Comparison of ENCODE assay signal across 12 cellular contexts in the genomic region with DNA sequence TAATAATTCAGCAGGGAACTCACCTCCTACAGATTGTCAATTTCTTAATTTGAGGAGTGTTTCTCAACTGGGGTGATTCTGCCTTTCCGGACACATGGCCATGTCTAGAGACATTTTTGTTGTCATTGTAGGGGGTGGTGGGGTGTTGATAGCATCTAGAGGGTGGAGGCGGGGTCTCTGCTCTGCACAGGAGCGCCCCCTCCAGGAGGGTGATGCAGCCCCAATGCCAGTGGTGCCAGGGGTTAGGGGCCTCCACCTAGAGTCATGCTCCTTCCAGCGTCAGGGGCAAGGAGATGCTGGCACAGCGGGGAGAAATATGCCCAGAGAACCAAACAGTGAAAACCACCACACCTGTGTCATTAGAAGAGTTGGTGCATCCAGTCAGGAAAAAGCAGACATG. TPM values are rescaled to one million over a fixed set of nuclear protein-coding genes. Genes with fewer than 3 reads are reported as not detected.
"Had no signal": no experiment of that assay in that cellular context is flagged by ENCODE, and none has a peak within 500 bp of the region (broad histone marks: within the 10 kb centered on the region; RNA-seq: fewer than 3 reads in every experiment).

No MANE protein-coding gene starts in this region.

RNA-seq across cellular contexts. Expression of gene ZSCAN5C, which starts 5.5 kb away (rescaled TPM):
- total RNA-seq: activated CD4-positive, alpha-beta memory T cell treated with anti-CD3 and anti-CD28 coated beads, Interleukin-2, amount 10 ng/mL, durations not matched to agents 7 days and 5 days; activated CD4-positive, alpha-beta T cell treated with anti-CD3 and anti-CD28 coated beads for 36 hours; activated CD4-positive, alpha-beta T cell treated with anti-CD3 and anti-CD28 coated beads, Interleukin-2, amount 10 ng/mL, durations not matched to agents 7 days and 5 days; activated CD8-positive, alpha-beta memory T cell treated with anti-CD3 and anti-CD28 coated beads, Interleukin-2, amount 10 ng/mL, durations not matched to agents 7 days and 5 days; activated CD8-positive, alpha-beta T cell treated with anti-CD3 and anti-CD28 coated beads, Interleukin-2, amount 10 ng/mL, durations not matched to agents 7 days and 5 days; activated naive CD8-positive, alpha-beta T cell treated with anti-CD3 and anti-CD28 coated beads, Interleukin-2, amount 10 ng/mL, durations not matched to agents 7 days and 5 days; activated T-helper 2 cell treated with anti-CD3 and anti-CD28 coated beads, Interferon-gamma antibody, Interleukin-2, Interleukin-4, amounts not matched to agents 10 μg/mL and 5 μg/mL and 100 μg/mL, durations not matched to agents 14 hours and 24 hours and 36 hours; ascending aorta; bronchial epithelial cell; cardiac muscle cell; chondrocyte had no signal
- polyA plus RNA-seq: adipose tissue, cardiac muscle cell had no signal

RNA-seq across cellular contexts. Expression of gene ZSCAN5B, which starts 10.0 kb away (rescaled TPM):
- total RNA-seq: activated CD4-positive, alpha-beta memory T cell treated with anti-CD3 and anti-CD28 coated beads, Interleukin-2, amount 10 ng/mL, durations not matched to agents 7 days and 5 days; activated CD4-positive, alpha-beta T cell treated with anti-CD3 and anti-CD28 coated beads for 36 hours; activated CD4-positive, alpha-beta T cell treated with anti-CD3 and anti-CD28 coated beads, Interleukin-2, amount 10 ng/mL, durations not matched to agents 7 days and 5 days; activated CD8-positive, alpha-beta memory T cell treated with anti-CD3 and anti-CD28 coated beads, Interleukin-2, amount 10 ng/mL, durations not matched to agents 7 days and 5 days; activated CD8-positive, alpha-beta T cell treated with anti-CD3 and anti-CD28 coated beads, Interleukin-2, amount 10 ng/mL, durations not matched to agents 7 days and 5 days; activated T-helper 2 cell treated with anti-CD3 and anti-CD28 coated beads, Interferon-gamma antibody, Interleukin-2, Interleukin-4, amounts not matched to agents 10 μg/mL and 5 μg/mL and 100 μg/mL, durations not matched to agents 14 hours and 24 hours and 36 hours; ascending aorta; bronchial epithelial cell; cardiac muscle cell; chondrocyte had no signal
- polyA plus RNA-seq: cardiac muscle cell had no signal

RNA-seq across cellular contexts. Expression of gene GALP, which starts 31.8 kb away (rescaled TPM):
- total RNA-seq: activated CD4-positive, alpha-beta memory T cell treated with anti-CD3 and anti-CD28 coated beads, Interleukin-2, amount 10 ng/mL, durations not matched to agents 7 days and 5 days; activated CD4-positive, alpha-beta T cell treated with anti-CD3 and anti-CD28 coated beads for 36 hours; activated CD4-positive, alpha-beta T cell treated with anti-CD3 and anti-CD28 coated beads, Interleukin-2, amount 10 ng/mL, durations not matched to agents 7 days and 5 days; activated CD8-positive, alpha-beta memory T cell treated with anti-CD3 and anti-CD28 coated beads, Interleukin-2, amount 10 ng/mL, durations not matched to agents 7 days and 5 days; activated CD8-positive, alpha-beta T cell treated with anti-CD3 and anti-CD28 coated beads, Interleukin-2, amount 10 ng/mL, durations not matched to agents 7 days and 5 days; activated naive CD8-positive, alpha-beta T cell treated with anti-CD3 and anti-CD28 coated beads, Interleukin-2, amount 10 ng/mL, durations not matched to agents 7 days and 5 days; activated T-helper 2 cell treated with anti-CD3 and anti-CD28 coated beads, Interferon-gamma antibody, Interleukin-2, Interleukin-4, amounts not matched to agents 10 μg/mL and 5 μg/mL and 100 μg/mL, durations not matched to agents 14 hours and 24 hours and 36 hours; ascending aorta; bronchial epithelial cell; chondrocyte had no signal
- polyA plus RNA-seq: adipose tissue, cardiac muscle cell had no signal
